ENCODE assay signal across 8 cellular contexts in genomic region chr10:77643795-77644468, GRCh38. TPM values are rescaled to one million over a fixed set of nuclear protein-coding genes. Genes with fewer than 3 reads are reported as not detected.
A peak's percentile ranks its signal among the peaks of the same experiment; 100 is the strongest.
DNase-seq lines count a peak whose midpoint lies in the region; ATAC-seq and TF ChIP-seq lines count a peak whose summit lies in the region.

No MANE protein-coding gene starts in this region.

- no peaks in the 10 kb centered on the region for H3K36me3 Mint-ChIP-seq in activated CD4-positive, alpha-beta memory T cell treated with anti-CD3 and anti-CD28 coated beads for 36 hours

- no peaks in the 10 kb centered on the region for H3K9me3 ChIP-seq in DOHH2 (ENCODE audit: control insufficient read depth, insufficient read depth, low read length)
- H3K9me3 ChIP-seq in Loucy (ENCODE audit: insufficient read depth, low read depth, low read length) = no peaks in the 10 kb centered on the region
- H3K9me3 ChIP-seq in iPS DF 6.9 (ENCODE audit: control insufficient read depth, insufficient read depth, low read length) = no peaks in the 10 kb centered on the region
- no peaks in the 10 kb centered on the region for H3K9me3 ChIP-seq in tibial artery

- H2AFZ ChIP-seq in Loucy (ENCODE audit: low read length) = no peak overlapping the region

- CTCF ChIA-PET in activated CD4-positive, alpha-beta memory T cell treated with anti-CD3 and anti-CD28 coated beads for 36 hours (lab: Charles Lee) = interaction anchor here (0.7 to 6.2 kb wide), 7 partner anchors 10 to 478 kb away, joined by 3 to 57 read pairs (median 8); no protein-coding TSS in a partner anchor

- H3K79me2 ChIP-seq in DOHH2 (ENCODE audit: control insufficient read depth, low read length) (no peaks in the 10 kb centered on the region), Loucy (ENCODE audit: insufficient read depth, low read length) (no peaks in the 10 kb centered on the region)

- H3K4me2 ChIP-seq in DOHH2 (ENCODE audit: low read length) = no peak overlapping the region
- H3K4me2 ChIP-seq in Loucy (ENCODE audit: low read depth, low read length, poor library complexity, severe bottlenecking) = no peak overlapping the region

- no CpG with 5 or more reads among the region's 6 CpGs for WGBS in iPS DF 6.9 (ENCODE audit: insufficient coverage, insufficient read length)

- H3K36me3 ChIP-seq in DOHH2 (ENCODE audit: control insufficient read depth, low read length) (no peaks in the 10 kb centered on the region), Loucy (ENCODE audit: insufficient read depth, low read length) (no peaks in the 10 kb centered on the region), iPS DF 6.9 (ENCODE audit: control insufficient read depth, insufficient read depth, low read length) (no peaks in the 10 kb centered on the region), tibial artery (no peaks in the 10 kb centered on the region)

- H3K27ac ChIP-seq in 22Rv1 = no peak overlapping the region
- no peak overlapping the region for H3K27ac ChIP-seq in DOHH2 (ENCODE audit: low read depth, low read length)
- H3K27ac ChIP-seq in iPS DF 6.9 (ENCODE audit: low read length) = no peak overlapping the region
- H3K27ac ChIP-seq in tibial artery = no peak overlapping the region

- intact Hi-C loops in activated CD4-positive, alpha-beta memory T cell treated with anti-CD3 and anti-CD28 coated beads for 36 hours (cut with micrococcal nuclease) = loop anchor here (2.0 kb wide), 1 partner anchor 251 kb away; no protein-coding TSS in a partner anchor
- intact Hi-C loops in tibial artery (cut with DNase I; ENCODE audit: low total_unique reads) = loop anchor here (2.0 kb wide), 1 partner anchor 469 kb away; no protein-coding TSS in a partner anchor

- POLR2A ChIA-PET in activated CD4-positive, alpha-beta memory T cell treated with anti-CD3 and anti-CD28 coated beads for 36 hours (lab: Charles Lee) = no interaction called here

- H3K27me3 ChIP-seq in DOHH2 (ENCODE audit: control insufficient read depth, low read length) (peaks cover 8% of the 10 kb centered on the region), Loucy (ENCODE audit: insufficient read depth, low read length, poor library complexity, severe bottlenecking) (no peaks in the 10 kb centered on the region), iPS DF 6.9 (ENCODE audit: control insufficient read depth, insufficient read depth, low read length) (peaks cover 11% of the 10 kb centered on the region; the same call in 1 of the 2 replicates), tibial artery (peaks cover 0 to 10% of the 10 kb centered on the region in 2 donors)

- no peak overlapping the region for H3K4me3 Mint-ChIP-seq in activated CD4-positive, alpha-beta memory T cell treated with anti-CD3 and anti-CD28 coated beads for 36 hours

- peak; percentile 29 for DNase-seq in activated CD4-positive, alpha-beta memory T cell treated with anti-CD3 and anti-CD28 coated beads for 36 hours
- peak; percentile 39 for DNase-seq in iPS DF 6.9 (ENCODE audit: low read depth, low spot score)
- DNase-seq in tibial artery = no peak
- DNase-seq in effector CD8-positive, alpha-beta T cell (lab: John Stamatoyannopoulos, UW) = no peak

- H3K4me1 ChIP-seq in DOHH2 (ENCODE audit: control insufficient read depth, low read length) (peaks cover 6% of the 10 kb centered on the region; the same call in 1 of the 2 replicates), Loucy (ENCODE audit: insufficient read depth, low read length, poor library complexity, severe bottlenecking) (peaks cover 3% of the 10 kb centered on the region), iPS DF 6.9 (ENCODE audit: control insufficient read depth, insufficient read depth, low read length) (no peaks in the 10 kb centered on the region), tibial artery (peaks cover 0 to 31% (median 26%) of the 10 kb centered on the region in 4 donors)

- H3K9me2 ChIP-seq in DOHH2 (replicated peaks; ENCODE audit: control insufficient read depth, low read length) (no peaks in the 10 kb centered on the region), Loucy (replicated peaks; ENCODE audit: low read depth, low read length) (no peaks in the 10 kb centered on the region)

- H3K4me1 Mint-ChIP-seq in activated CD4-positive, alpha-beta memory T cell treated with anti-CD3 and anti-CD28 coated beads for 36 hours (ENCODE audit: low read depth) = no peaks in the 10 kb centered on the region

- peaks cover 33% of the 10 kb centered on the region for H3K27me3 Mint-ChIP-seq in activated CD4-positive, alpha-beta memory T cell treated with anti-CD3 and anti-CD28 coated beads for 36 hours

- no peak overlapping the region for H3K4me3 ChIP-seq in DOHH2 (ENCODE audit: low read length)
- no peak overlapping the region for H3K4me3 ChIP-seq in Loucy (ENCODE audit: low read length, poor library complexity, severe bottlenecking)
- H3K4me3 ChIP-seq in iPS DF 6.9 (ENCODE audit: low read length) = no peak overlapping the region
- H3K4me3 ChIP-seq in tibial artery = no peak overlapping the region

- ATAC-seq in GM18498 (IDR thresholded peaks at IDR 0.05; ENCODE audit: unreplicated experiment) = no peak

- H3F3A ChIP-seq in DOHH2 (ENCODE audit: control insufficient read depth, insufficient read depth) (no peaks in the 10 kb centered on the region), Loucy (ENCODE audit: low read depth) (no peaks in the 10 kb centered on the region)

- H3K9ac ChIP-seq in Loucy (ENCODE audit: low read depth, low read length, poor library complexity, severe bottlenecking) = no peak overlapping the region

- H3K9me3 Mint-ChIP-seq in activated CD4-positive, alpha-beta memory T cell treated with anti-CD3 and anti-CD28 coated beads for 36 hours = no peaks in the 10 kb centered on the region

- peak; percentile 81 for TF ChIP-seq CTCF in 22Rv1 (IDR thresholded peaks at IDR 0.05)
- TF ChIP-seq CTCF in DOHH2 (IDR thresholded peaks at IDR 0.05; ENCODE audit: low read depth, low read length, poor library complexity, severe bottlenecking) = peak; percentile 66
- TF ChIP-seq CTCF in Loucy (conservative IDR thresholded peaks at IDR 0.05; ENCODE audit: low read length) = peak; percentile 70
- TF ChIP-seq CTCF in tibial artery (IDR thresholded peaks at IDR 0.05) = peak; percentile 45 to 53

- H4K20me1 ChIP-seq in DOHH2 (ENCODE audit: control insufficient read depth, insufficient read depth, low read depth, low read length) (no peaks in the 10 kb centered on the region), Loucy (ENCODE audit: insufficient read depth, low read length, poor library complexity, severe bottlenecking) (no peaks in the 10 kb centered on the region)

- no peak overlapping the region for H3K27ac Mint-ChIP-seq in activated CD4-positive, alpha-beta memory T cell treated with anti-CD3 and anti-CD28 coated beads for 36 hours

RNA-seq across cellular contexts. Expression of gene KCNMA1, which starts 6.3 kb away (rescaled TPM):
- total RNA-seq in activated CD4-positive, alpha-beta memory T cell treated with anti-CD3 and anti-CD28 coated beads for 36 hours = not detected

Comparison
In these comparisons a context has a peak if more than half of its experiments do, and no peak if none do; other contexts are left out.
1. DNase-seq: peak in activated CD4-positive, alpha-beta memory T cell treated with anti-CD3 and anti-CD28 coated beads for 36 hours (single experiment) and iPS DF 6.9 (single experiment); none in tibial artery (0 of 2) and effector CD8-positive, alpha-beta T cell (single experiment).
2. Peak in every context shown above with its lines, with median percentiles within 50 percentile points of each other: CTCF ChIP-seq.